9 cellular contexts compared by ENCODE assay signal in the genomic region with DNA sequence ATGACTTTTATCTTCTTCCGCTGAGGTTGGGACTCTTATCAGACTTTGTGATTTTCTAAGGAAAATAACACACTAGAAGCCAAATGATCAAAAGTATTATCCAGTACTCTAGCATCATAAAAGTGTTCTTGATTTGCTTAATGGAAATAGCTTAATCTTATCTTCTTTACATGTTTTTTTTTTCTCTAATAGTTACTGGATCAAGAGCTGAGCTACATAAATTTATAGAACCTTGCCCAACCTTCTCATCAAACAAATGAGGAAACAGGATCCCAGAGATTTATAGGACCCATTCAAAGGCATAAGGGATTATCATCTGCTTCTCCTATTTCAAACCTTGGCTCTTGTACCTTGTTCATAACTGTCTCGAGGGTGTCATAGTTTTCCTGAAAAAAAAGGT.
"Had no signal": no experiment of that assay in that cellular context is flagged by ENCODE, and none has a peak within 500 bp of the region (broad histone marks: within the 10 kb centered on the region; RNA-seq: fewer than 3 reads in every experiment).

No MANE protein-coding gene starts in this region.

- ATAC-seq: GM23338, HCT116 had no signal

- H3K36me3 ChIP-seq: HAP-1 had no signal

- H3K9me3 ChIP-seq: HAP-1 had no signal

- DNase-seq: GM23248, GOT3, H7, H9, HCEC 1CT, HFFc6 had no signal

- H3K27ac Mint-ChIP-seq: GM23338, HFFc6 had no signal

- H3K9me3 Mint-ChIP-seq: GM23338, H9, HFFc6 had no signal

- H3K4me3 Mint-ChIP-seq: GM23338, H9, HFFc6 had no signal

- H3K27ac ChIP-seq: GM23248 had no signal

- H3K4me3 ChIP-seq: GM23248, GM23338, HAP-1 had no signal
